15 cellular contexts compared by ENCODE assay signal in the genomic region with DNA sequence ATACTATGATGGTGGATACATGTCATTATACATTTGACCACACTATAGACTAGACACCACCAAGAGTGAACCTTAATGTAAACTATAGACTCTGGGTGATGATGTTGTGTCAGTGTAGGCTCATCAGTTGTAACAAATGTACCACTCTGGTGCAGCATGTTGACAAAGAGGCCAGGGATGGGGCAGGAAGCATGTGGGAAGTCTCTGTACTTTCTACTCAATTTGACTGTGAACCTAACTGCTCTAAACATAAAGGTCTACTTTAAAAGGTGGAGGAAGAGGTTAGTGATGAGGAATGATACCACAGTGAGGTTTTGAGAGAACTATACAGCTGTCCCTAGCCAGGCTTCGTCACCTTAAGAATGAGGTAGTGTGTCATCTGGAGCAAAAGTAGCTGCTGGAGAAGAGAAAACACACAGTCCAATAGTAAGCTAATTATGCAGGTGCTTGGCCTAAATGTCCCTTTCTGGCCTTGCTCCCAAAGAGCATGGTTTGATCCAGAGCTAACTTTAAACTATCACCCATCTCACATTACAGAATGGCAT. TPM values are rescaled to one million over a fixed set of nuclear protein-coding genes. Genes with fewer than 3 reads are reported as not detected.
DNase-seq lines count a peak whose midpoint lies in the region; ATAC-seq and TF ChIP-seq lines count a peak whose summit lies in the region.
"Had no signal": no experiment of that assay in that cellular context is flagged by ENCODE, and none has a peak within 500 bp of the region (broad histone marks: within the 10 kb centered on the region; RNA-seq: fewer than 3 reads in every experiment).

No MANE protein-coding gene starts in this region.

- peak; percentile 40 for ATAC-seq in GM18520 (IDR thresholded peaks at IDR 0.05; ENCODE audit: unreplicated experiment)
- peak; percentile 93 for ATAC-seq in HG02852 (IDR thresholded peaks at IDR 0.05; ENCODE audit: unreplicated experiment)
- ATAC-seq in HG03571 (IDR thresholded peaks at IDR 0.05; ENCODE audit: unreplicated experiment) = no peak
- ATAC-seq: PC-3; stimulated activated memory B cell treated with anti-CD40 and anti-IgM and Interleukin-4, amounts not matched to agents 10 μg/mL and 1 μg/mL and 100 μg/mL, for 72 hours had no signal

- H3K27me3 Mint-ChIP-seq in CD4-positive, alpha-beta memory T cell = no peaks in the 10 kb centered on the region
- no peaks in the 10 kb centered on the region for H3K27me3 Mint-ChIP-seq in T-helper 2 cell treated with Interferon-gamma antibody and Interleukin-4, amounts not matched to agents 5 μg/mL and 100 μg/mL, for 36 hours (ENCODE audit: low read depth)
- H3K27me3 Mint-ChIP-seq: stimulated activated memory B cell treated with anti-CD40 and anti-IgM and Interleukin-4, amounts not matched to agents 10 μg/mL and 1 μg/mL and 100 μg/mL, for 72 hours had no signal

- H3K4me3 Mint-ChIP-seq in CD4-positive, alpha-beta memory T cell = no peak overlapping the region
- no peak overlapping the region for H3K4me3 Mint-ChIP-seq in T-helper 2 cell treated with Interferon-gamma antibody and Interleukin-4, amounts not matched to agents 5 μg/mL and 100 μg/mL, for 36 hours
- H3K4me3 Mint-ChIP-seq: stimulated activated memory B cell treated with anti-CD40 and anti-IgM and Interleukin-4, amounts not matched to agents 10 μg/mL and 1 μg/mL and 100 μg/mL, for 72 hours; T-helper 1 cell treated with Interleukin-12 subunit alpha and Interleukin-12 subunit beta and Interleukin-4 antibody, amounts not matched to agents 30 μg/mL and 1 μg/mL, for 36 hours had no signal

- H3K27ac ChIP-seq in CD4-positive, alpha-beta memory T cell (ENCODE audit: low read depth, low read length) = no peak overlapping the region
- H3K27ac ChIP-seq: spleen had no signal

- no peak overlapping the region for H3K4me3 ChIP-seq in CD4-positive, alpha-beta memory T cell (ENCODE audit: low read length in 2 of 2)
- H3K4me3 ChIP-seq: spleen had no signal

- no peaks in the 10 kb centered on the region for H3K36me3 ChIP-seq in CD4-positive, alpha-beta memory T cell (ENCODE audit: insufficient read depth, low read length)

- intact Hi-C loops in CD4-positive, alpha-beta memory T cell (cut with micrococcal nuclease) = no loop called here

- H3K4me1 Mint-ChIP-seq in CD4-positive, alpha-beta memory T cell = peaks cover 7 to 11% (median 10%) of the 10 kb centered on the region in 4 donors
- H3K4me1 Mint-ChIP-seq in T-helper 2 cell treated with Interferon-gamma antibody and Interleukin-4, amounts not matched to agents 5 μg/mL and 100 μg/mL, for 36 hours (ENCODE audit: low read depth) = peaks cover 18% of the 10 kb centered on the region
- H3K4me1 Mint-ChIP-seq: stimulated activated memory B cell treated with anti-CD40 and anti-IgM and Interleukin-4, amounts not matched to agents 10 μg/mL and 1 μg/mL and 100 μg/mL, for 72 hours had no signal

- no peak for DNase-seq in CD4-positive, alpha-beta memory T cell
- peak; percentile 50 for DNase-seq in T-helper 2 cell treated with Interferon-gamma antibody and Interleukin-4, amounts not matched to agents 5 μg/mL and 100 μg/mL, for 36 hours (ENCODE audit: low spot score)
- DNase-seq in dermis blood vessel endothelial cell (no peak), NCI-H748 (lab: John Stamatoyannopoulos, UW; ENCODE audit: unreplicated experiment) (no peak), HEK293T (ENCODE audit: extremely low spot score) (no peak)
- DNase-seq: cerebellar nuclear complex, GF-D8, islet precursor cell, PC-3, spleen had no signal

- no peaks in the 10 kb centered on the region for H3K4me1 ChIP-seq in CD4-positive, alpha-beta memory T cell (ENCODE audit: insufficient read depth, low read length)
- H3K4me1 ChIP-seq: spleen had no signal

- POLR2A ChIA-PET in CD4-positive, alpha-beta memory T cell (lab: Charles Lee; ENCODE audit: partially characterized antibody) = interaction anchor here (0.6 kb wide), 1 partner anchor 12 kb away, joined by 3 read pairs; no protein-coding TSS in a partner anchor
- POLR2A ChIA-PET in HEK293T (lab: Yijun Ruan, JAX) = no interaction called here

- H3K36me3 Mint-ChIP-seq in CD4-positive, alpha-beta memory T cell = peaks cover 5 to 12% of the 10 kb centered on the region in 2 donors
- no peaks in the 10 kb centered on the region for H3K36me3 Mint-ChIP-seq in T-helper 2 cell treated with Interferon-gamma antibody and Interleukin-4, amounts not matched to agents 5 μg/mL and 100 μg/mL, for 36 hours (ENCODE audit: low read depth)

- CTCF ChIA-PET in CD4-positive, alpha-beta memory T cell (lab: Charles Lee; ENCODE audit: partially characterized antibody) = no interaction called here
- CTCF ChIA-PET in HEK293T (lab: Yijun Ruan, JAX) = no interaction called here

- no peaks in the 10 kb centered on the region for H3K27me3 ChIP-seq in CD4-positive, alpha-beta memory T cell (ENCODE audit: insufficient read depth, low read length)
- H3K27me3 ChIP-seq: spleen had no signal

- H3K27ac Mint-ChIP-seq in CD4-positive, alpha-beta memory T cell = peak overlapping the region in 4 of 7 donors; percentile 39 to 59 (median 46)
- peak overlapping the region; percentile 16 for H3K27ac Mint-ChIP-seq in T-helper 2 cell treated with Interferon-gamma antibody and Interleukin-4, amounts not matched to agents 5 μg/mL and 100 μg/mL, for 36 hours
- H3K27ac Mint-ChIP-seq: stimulated activated memory B cell treated with anti-CD40 and anti-IgM and Interleukin-4, amounts not matched to agents 10 μg/mL and 1 μg/mL and 100 μg/mL, for 72 hours; T-helper 1 cell treated with Interleukin-12 subunit alpha and Interleukin-12 subunit beta and Interleukin-4 antibody, amounts not matched to agents 30 μg/mL and 1 μg/mL, for 36 hours had no signal

- no peaks in the 10 kb centered on the region for H3K9me3 Mint-ChIP-seq in CD4-positive, alpha-beta memory T cell
- H3K9me3 Mint-ChIP-seq in T-helper 2 cell treated with Interferon-gamma antibody and Interleukin-4, amounts not matched to agents 5 μg/mL and 100 μg/mL, for 36 hours = no peaks in the 10 kb centered on the region
- H3K9me3 Mint-ChIP-seq: stimulated activated memory B cell treated with anti-CD40 and anti-IgM and Interleukin-4, amounts not matched to agents 10 μg/mL and 1 μg/mL and 100 μg/mL, for 72 hours; T-helper 1 cell treated with Interleukin-12 subunit alpha and Interleukin-12 subunit beta and Interleukin-4 antibody, amounts not matched to agents 30 μg/mL and 1 μg/mL, for 36 hours had no signal

- no peaks in the 10 kb centered on the region for H3K9me3 ChIP-seq in CD4-positive, alpha-beta memory T cell (ENCODE audit: control insufficient read depth in 1 of 2, low read length in 2 of 2)
- H3K9me3 ChIP-seq: spleen had no signal

TF ChIP-seq in HEK293T, 16 proteins besides CTCF, POLR2A, EP300 and RAD21:
- TF ChIP-seq LEF1 (IDR thresholded peaks at IDR 0.05; ENCODE audit: borderline replicate concordance) = no peak
- TF ChIP-seq SUZ12 (IDR thresholded peaks at IDR 0.05) = no peak
- TF ChIP-seq ELF4 (IDR thresholded peaks at IDR 0.05) = no peak
- TF ChIP-seq CTBP1 (IDR thresholded peaks at IDR 0.05; ENCODE audit: borderline replicate concordance) = no peak
- TF ChIP-seq, protein P1, sequence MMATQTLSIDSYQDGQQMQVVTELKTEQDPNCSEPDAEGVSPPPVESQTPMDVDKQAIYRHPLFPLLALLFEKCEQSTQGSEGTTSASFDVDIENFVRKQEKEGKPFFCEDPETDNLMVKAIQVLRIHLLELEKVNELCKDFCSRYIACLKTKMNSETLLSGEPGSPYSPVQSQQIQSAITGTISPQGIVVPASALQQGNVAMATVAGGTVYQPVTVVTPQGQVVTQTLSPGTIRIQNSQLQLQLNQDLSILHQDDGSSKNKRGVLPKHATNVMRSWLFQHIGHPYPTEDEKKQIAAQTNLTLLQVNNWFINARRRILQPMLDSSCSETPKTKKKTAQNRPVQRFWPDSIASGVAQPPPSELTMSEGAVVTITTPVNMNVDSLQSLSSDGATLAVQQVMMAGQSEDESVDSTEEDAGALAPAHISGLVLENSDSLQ (IDR thresholded peaks at IDR 0.05) = no peak
- no peak for TF ChIP-seq HDGF (IDR thresholded peaks at IDR 0.05; ENCODE audit: borderline replicate concordance)
- TF ChIP-seq SP1 (IDR thresholded peaks at IDR 0.05) = no peak
- TF ChIP-seq ZNF384 (IDR thresholded peaks at IDR 0.05) = no peak
- no peak for TF ChIP-seq ARNT (IDR thresholded peaks at IDR 0.05)
- no peak for TF ChIP-seq TARDBP (IDR thresholded peaks at IDR 0.05)
- TF ChIP-seq FOXM1 (IDR thresholded peaks at IDR 0.05; ENCODE audit: borderline replicate concordance) = no peak

RNA-seq across cellular contexts. Expression of gene GRSF1, which starts 38.4 kb away (rescaled TPM):
- total RNA-seq in CD4-positive, alpha-beta memory T cell = 10 to 100 TPM; 47.0 to 54.3 TPM
- 10 to 100 TPM; 74.3 to 96.0 TPM for polyA plus RNA-seq in CD4-positive, alpha-beta memory T cell
- 82.4 and 117 TPM in 2 replicates for total RNA-seq in dermis blood vessel endothelial cell
